Comparison of ENCODE assay signal across 8 cellular contexts in the genomic region with DNA sequence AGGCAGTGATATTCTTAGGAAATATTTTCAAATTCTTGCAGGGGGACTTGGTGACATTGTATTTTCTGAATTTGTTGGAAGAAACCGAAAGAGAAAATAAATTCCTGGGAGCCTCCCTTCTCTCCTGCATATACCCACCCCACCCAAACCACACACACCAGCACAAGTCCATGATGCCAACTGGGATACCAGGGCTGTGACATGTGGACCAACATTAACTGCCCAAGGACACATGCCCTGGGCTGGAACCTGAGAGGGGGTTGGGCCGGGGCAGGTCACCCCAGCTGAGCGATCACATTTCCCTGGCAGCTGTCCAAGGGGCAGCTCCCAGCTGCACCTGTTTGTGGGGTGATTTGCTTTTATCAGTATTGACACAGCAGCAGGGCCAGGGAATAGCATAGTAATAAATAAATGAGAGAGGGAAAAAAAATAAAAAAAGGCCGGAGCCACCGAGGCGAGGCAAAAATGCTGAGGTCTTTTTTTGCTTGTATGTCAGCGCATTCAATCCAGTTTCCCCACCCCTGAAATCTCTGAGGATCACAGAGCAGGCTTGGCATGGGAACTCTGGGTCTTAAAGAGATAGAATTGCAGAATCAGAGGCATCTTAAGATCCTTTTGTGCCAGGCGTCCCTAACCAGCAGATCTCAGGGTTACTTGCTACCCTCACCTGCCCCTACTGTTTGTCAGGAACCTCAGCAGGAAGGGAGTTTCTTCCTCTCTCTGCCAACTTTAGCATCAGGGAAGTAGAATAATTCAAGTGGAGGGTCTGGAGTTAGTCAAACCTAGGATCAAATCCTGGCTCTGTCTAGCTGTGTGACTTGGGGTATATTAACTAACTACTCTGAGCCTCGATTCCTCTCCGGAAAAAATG.
DNase-seq lines count a peak whose midpoint lies in the region; ATAC-seq and TF ChIP-seq lines count a peak whose summit lies in the region.

No MANE protein-coding gene starts in this region.

- H3K36me3 Mint-ChIP-seq in activated naive CD8-positive, alpha-beta T cell, result no peaks in the 10 kb centered on the region

- no peak overlapping the region for H3K27ac Mint-ChIP-seq in activated naive CD8-positive, alpha-beta T cell

- CTCF ChIA-PET in HEK293 (lab: Yijun Ruan, JAX), result interaction anchor here (0.6 to 2.4 kb wide), 11 partner anchors 25 to 85 kb away, joined by 3 to 14 read pairs (median 5); partner anchors contain the start of gene PIM1

- no peak for TF ChIP-seq EP300 in ovary (IDR thresholded peaks at IDR 0.05)

- intact Hi-C loops in ovary (cut with DNase I), result no loop called here

- H3K36me3 ChIP-seq in HEK293 (ENCODE audit: control insufficient read depth in 2 of 2, insufficient read depth in 1 of 2, low read length in 2 of 2) (no peaks in the 10 kb centered on the region), cardiac muscle cell (no peaks in the 10 kb centered on the region), ovary (no peaks in the 10 kb centered on the region)

- WGBS in ovary, 3 donors, result 22 to 30% (median 27%) methylated on average over 10 of the region's 10 CpGs

- POLR2A ChIA-PET in HEK293 (lab: Yijun Ruan, JAX), result interaction anchor here (0.6 to 2.8 kb wide), 16 partner anchors 8 to 154 kb away, joined by 3 to 51 read pairs (median 5); partner anchors contain the start of genes MTCH1, PIM1 and TBC1D22B

- no peaks in the 10 kb centered on the region for H3K9me3 ChIP-seq in HEK293 (ENCODE audit: control insufficient read depth, insufficient read depth, low read depth, low read length)
- H3K9me3 ChIP-seq in cardiac muscle cell (ENCODE audit: low read depth), result no peaks in the 10 kb centered on the region
- no peaks in the 10 kb centered on the region for H3K9me3 ChIP-seq in ovary

- H3K9me3 Mint-ChIP-seq in activated naive CD8-positive, alpha-beta T cell (ENCODE audit: low read depth), result no peaks in the 10 kb centered on the region

- no peaks in the 10 kb centered on the region for H3K27me3 Mint-ChIP-seq in activated naive CD8-positive, alpha-beta T cell

- ATAC-seq in HG02610 (IDR thresholded peaks at IDR 0.05; ENCODE audit: unreplicated experiment), result no peak

- TF ChIP-seq CTCF in HEK293 (tag by site-specific recombination; IDR thresholded peaks at IDR 0.05), result no peak
- no peak for TF ChIP-seq CTCF in cardiac muscle cell (IDR thresholded peaks at IDR 0.05; ENCODE audit: low read depth, low read length)
- TF ChIP-seq CTCF in ovary (IDR thresholded peaks at IDR 0.05), result no peak

- DNase-seq in AG08395 (ENCODE audit: low spot score) (peak; percentile 31), NCI-H524 (lab: John Stamatoyannopoulos, UW) (peak; percentile 65 to 89), cardiac muscle cell (ENCODE audit: low read depth in 1 of 2, low spot score in 1 of 2) (peak in 1 of 2 donors; percentile 53), ovary (peak; percentile 38 to 64 (median 60)), HuH-7 (ENCODE audit: low spot score) (no peak)

- peaks cover 26% of the 10 kb centered on the region for H3K4me1 ChIP-seq in HEK293 (ENCODE audit: control insufficient read depth, insufficient read depth, low read length)
- peaks cover 32% of the 10 kb centered on the region for H3K4me1 ChIP-seq in cardiac muscle cell (ENCODE audit: low read depth)
- H3K4me1 ChIP-seq in ovary (ENCODE audit: insufficient read depth), result peaks cover 14% of the 10 kb centered on the region

- H3K4me3 Mint-ChIP-seq in activated naive CD8-positive, alpha-beta T cell, result peak overlapping the region; percentile 74

- peak overlapping the region; percentile 79 for H3K27ac ChIP-seq in HEK293 (ENCODE audit: extremely low read depth, low read depth, low read length)
- H3K27ac ChIP-seq in cardiac muscle cell, result peak overlapping the region; percentile 79
- peak overlapping the region in 1 of 2 donors; percentile 80 for H3K27ac ChIP-seq in ovary

- no peak for TF ChIP-seq POLR2A in ovary (IDR thresholded peaks at IDR 0.05)

- H3K4me3 ChIP-seq in HEK293 (ENCODE audit: low read depth, low read length) (peak overlapping the region; percentile 23), cardiac muscle cell (peak overlapping the region; percentile 14), ovary (peak overlapping the region; percentile 40)

- peaks cover 20% of the 10 kb centered on the region for H3K4me1 Mint-ChIP-seq in activated naive CD8-positive, alpha-beta T cell (ENCODE audit: low read depth)

- no peaks in the 10 kb centered on the region for H3K27me3 ChIP-seq in cardiac muscle cell
- no peaks in the 10 kb centered on the region for H3K27me3 ChIP-seq in ovary

TF ChIP-seq in HEK293, 187 proteins besides CTCF, POLR2A, EP300 and RAD21 (continues in another document):
- TF ChIP-seq ZNF292 (tag by site-specific recombination; IDR thresholded peaks at IDR 0.05; ENCODE audit: borderline replicate concordance, low read depth) (no peak), ZNF513 (tag by site-specific recombination; IDR thresholded peaks at IDR 0.05) (no peak), ZNF311 (tag by site-specific recombination; IDR thresholded peaks at IDR 0.05; ENCODE audit: borderline replicate concordance) (no peak), ZNF114 (tag by site-specific recombination; IDR thresholded peaks at IDR 0.05) (no peak), ZIC2 (tag by site-specific recombination; IDR thresholded peaks at IDR 0.05) (no peak), ZNF677 (tag by site-specific recombination; IDR thresholded peaks at IDR 0.05) (no peak), ZFP69B (tag by site-specific recombination; IDR thresholded peaks at IDR 0.05) (no peak), ZBTB44 (tag by site-specific recombination; IDR thresholded peaks at IDR 0.05) (peak; percentile 50; the same call in 1 of the 2 replicates), ZBTB11 (tag by site-specific recombination; conservative IDR thresholded peaks at IDR 0.05; ENCODE audit: low read depth) (no peak), KLF8 (tag by site-specific recombination; IDR thresholded peaks at IDR 0.05) (peak; percentile 13; the same call in 1 of the 2 replicates), SP3 (tag by site-specific recombination; IDR thresholded peaks at IDR 0.05) (no peak; the same call in 1 of the 2 replicates), ZNF701 (tag by site-specific recombination; IDR thresholded peaks at IDR 0.05) (no peak)
- TF ChIP-seq, protein P1, sequence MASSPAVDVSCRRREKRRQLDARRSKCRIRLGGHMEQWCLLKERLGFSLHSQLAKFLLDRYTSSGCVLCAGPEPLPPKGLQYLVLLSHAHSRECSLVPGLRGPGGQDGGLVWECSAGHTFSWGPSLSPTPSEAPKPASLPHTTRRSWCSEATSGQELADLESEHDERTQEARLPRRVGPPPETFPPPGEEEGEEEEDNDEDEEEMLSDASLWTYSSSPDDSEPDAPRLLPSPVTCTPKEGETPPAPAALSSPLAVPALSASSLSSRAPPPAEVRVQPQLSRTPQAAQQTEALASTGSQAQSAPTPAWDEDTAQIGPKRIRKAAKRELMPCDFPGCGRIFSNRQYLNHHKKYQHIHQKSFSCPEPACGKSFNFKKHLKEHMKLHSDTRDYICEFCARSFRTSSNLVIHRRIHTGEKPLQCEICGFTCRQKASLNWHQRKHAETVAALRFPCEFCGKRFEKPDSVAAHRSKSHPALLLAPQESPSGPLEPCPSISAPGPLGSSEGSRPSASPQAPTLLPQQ (tag by site-specific recombination; IDR thresholded peaks at IDR 0.05), result peak; percentile 25; the same call in 1 of the 2 replicates
